In genomic region chr11:118003021-118003423, GRCh38 we compare ENCODE assay signal across 9 cellular contexts. TPM values are rescaled to one million over a fixed set of nuclear protein-coding genes. Genes with fewer than 3 reads are reported as not detected.
DNase-seq lines count a peak whose midpoint lies in the region; ATAC-seq and TF ChIP-seq lines count a peak whose summit lies in the region.
"Had no signal": no experiment of that assay in that cellular context is flagged by ENCODE, and none has a peak within 500 bp of the region (broad histone marks: within the 10 kb centered on the region; RNA-seq: fewer than 3 reads in every experiment).

No MANE protein-coding gene starts in this region.

- TF ChIP-seq POLR2A in Peyer's patch (IDR thresholded peaks at IDR 0.05) (no peak), adrenal gland (IDR thresholded peaks at IDR 0.05) (no peak)

- H4K20me1 ChIP-seq in BLaER1 treated with 17β-estradiol and CSF1 and Interleukin-3, amounts not matched to agents 10 nM and 100 nM: peaks cover 0 to 30% (median 0%) of the 10 kb centered on the region in 11 experiments; a peak in 2 of 22 replicates

- peak overlapping the region in 7 of 11 experiments; percentile 20 to 74 (median 71); a peak in 13 of 22 replicates for H3K9ac ChIP-seq in BLaER1 treated with 17β-estradiol and CSF1 and Interleukin-3, amounts not matched to agents 10 nM and 100 nM
- no peak overlapping the region for H3K9ac ChIP-seq in endodermal cell (ENCODE audit: extremely low read depth, low read length, poor library complexity, severe bottlenecking)

- TF ChIP-seq CTCF in Peyer's patch (IDR thresholded peaks at IDR 0.05) (no peak), adrenal gland (IDR thresholded peaks at IDR 0.05) (no peak), endodermal cell (conservative IDR thresholded peaks at IDR 0.05) (no peak)

- H3K9me3 Mint-ChIP-seq in natural killer cell treated with Interleukin-12 subunit alpha and Interleukin-12 subunit beta and Interleukin-15 and Interleukin-18, amount 100 ng/mL, for 72 hours: peaks cover 6% of the 10 kb centered on the region
- peaks cover 9% of the 10 kb centered on the region for H3K9me3 Mint-ChIP-seq in endodermal cell

- peaks cover 0 to 36% (median 0%) of the 10 kb centered on the region in 11 experiments; a peak in 6 of 22 replicates for H3K36me3 ChIP-seq in BLaER1 treated with 17β-estradiol and CSF1 and Interleukin-3, amounts not matched to agents 10 nM and 100 nM
- H3K36me3 ChIP-seq in Peyer's patch: no peaks in the 10 kb centered on the region
- H3K36me3 ChIP-seq in adrenal gland (replicated peaks in 1 of 2): no peaks in the 10 kb centered on the region
- H3K36me3 ChIP-seq in endodermal cell (ENCODE audit: control insufficient read depth, insufficient read depth, low read length): no peaks in the 10 kb centered on the region

- peaks cover 0 to 9% (median 4%) of the 10 kb centered on the region in 11 experiments; a peak in 9 of 22 replicates for H3K9me3 ChIP-seq in BLaER1 treated with 17β-estradiol and CSF1 and Interleukin-3, amounts not matched to agents 10 nM and 100 nM (replicated peaks in 1 of 11)
- H3K9me3 ChIP-seq in Peyer's patch (no peaks in the 10 kb centered on the region), adrenal gland (replicated peaks in 1 of 3) (no peaks in the 10 kb centered on the region), endodermal cell (ENCODE audit: control insufficient read depth, low read length) (no peaks in the 10 kb centered on the region)

- H3K4me1 Mint-ChIP-seq in natural killer cell treated with Interleukin-12 subunit alpha and Interleukin-12 subunit beta and Interleukin-15 and Interleukin-18, amount 100 ng/mL, for 72 hours (ENCODE audit: low read depth in 2 of 2): peaks cover 80 to 81% of the 10 kb centered on the region in 2 donors
- peaks cover 6% of the 10 kb centered on the region for H3K4me1 Mint-ChIP-seq in endodermal cell

- H3K27me3 Mint-ChIP-seq in natural killer cell treated with Interleukin-12 subunit alpha and Interleukin-12 subunit beta and Interleukin-15 and Interleukin-18, amount 100 ng/mL, for 72 hours: no peaks in the 10 kb centered on the region
- H3K27me3 Mint-ChIP-seq in endodermal cell (ENCODE audit: insufficient read depth): peaks cover 8% of the 10 kb centered on the region

- peak overlapping the region; percentile 64 to 100 (median 86) for H3K4me2 ChIP-seq in BLaER1 treated with 17β-estradiol and CSF1 and Interleukin-3, amounts not matched to agents 10 nM and 100 nM

- 43 to 70% (median 56%) methylated on average over 1 of the region's 1 CpG for whole genome bisulfite sequencing in adrenal gland, 4 donors
- WGBS in endodermal cell (ENCODE audit: insufficient coverage in 1 of 2, insufficient read length in 1 of 2), 2 experiments: 89% methylated on average over 1 of the region's 1 CpG; no CpG with 5 or more reads in 1 of the 2 experiments

- peaks cover 38 to 100% (median 58%) of the 10 kb centered on the region in 10 experiments for H3K4me1 ChIP-seq in BLaER1 treated with 17β-estradiol and CSF1 and Interleukin-3, amounts not matched to agents 10 nM and 100 nM
- H3K4me1 ChIP-seq in Peyer's patch: peaks cover 0 to 32% (median 18%) of the 10 kb centered on the region in 4 donors
- peaks cover 0 to 15% of the 10 kb centered on the region in 2 donors for H3K4me1 ChIP-seq in adrenal gland (replicated peaks in 1 of 2)
- H3K4me1 ChIP-seq in endodermal cell (ENCODE audit: control insufficient read depth, insufficient read depth, low read length): no peaks in the 10 kb centered on the region

- H3K4me3 ChIP-seq in BLaER1 treated with 17β-estradiol and CSF1 and Interleukin-3, amounts not matched to agents 10 nM and 100 nM: peak overlapping the region in 4 of 10 experiments; percentile 7 to 46 (median 30); a peak in 6 of 20 replicates
- H3K4me3 ChIP-seq in Peyer's patch (no peak overlapping the region), adrenal gland (no peak overlapping the region), endodermal cell (ENCODE audit: low read length) (no peak overlapping the region)

- peak overlapping the region in 10 of 11 experiments; percentile 53 to 91 (median 78); a peak in 20 of 22 replicates for H3K27ac ChIP-seq in BLaER1 treated with 17β-estradiol and CSF1 and Interleukin-3, amounts not matched to agents 10 nM and 100 nM
- H3K27ac ChIP-seq in Peyer's patch: peak overlapping the region; percentile 75 to 87 (median 80)
- H3K27ac ChIP-seq in adrenal gland: peak overlapping the region in 2 of 5 donors; percentile 65 to 84
- no peak overlapping the region for H3K27ac ChIP-seq in endodermal cell (ENCODE audit: low read depth, low read length)
- H3K27ac ChIP-seq: C4-2B had no signal

- peak overlapping the region; percentile 79 for H3K4me3 Mint-ChIP-seq in natural killer cell treated with Interleukin-12 subunit alpha and Interleukin-12 subunit beta and Interleukin-15 and Interleukin-18, amount 100 ng/mL, for 72 hours
- H3K4me3 Mint-ChIP-seq in endodermal cell: no peak overlapping the region

- DNase-seq in Peyer's patch (no peak), adrenal gland (no peak), NCI-H1436 (lab: John Stamatoyannopoulos, UW) (no peak), endodermal cell (no peak)
- peak; percentile 38 for DNase-seq in activated gamma-delta T cell treated with anti-CD3 and anti-CD28 coated beads, Interleukin-2, amount 50 U/mL, for 16 hours (ENCODE audit: low read depth)
- DNase-seq in natural killer cell treated with Interleukin-12 subunit alpha and Interleukin-12 subunit beta and Interleukin-15 and Interleukin-18, amount 100 ng/mL, for 72 hours (ENCODE audit: low spot score): no peak

- no peaks in the 10 kb centered on the region for H3K27me3 ChIP-seq in BLaER1 treated with 17β-estradiol and CSF1 and Interleukin-3, amounts not matched to agents 10 nM and 100 nM
- H3K27me3 ChIP-seq in Peyer's patch (no peaks in the 10 kb centered on the region), adrenal gland (no peaks in the 10 kb centered on the region), endodermal cell (ENCODE audit: control insufficient read depth, insufficient read depth, low read length, poor library complexity, severe bottlenecking) (no peaks in the 10 kb centered on the region)

- peak; percentile 41 to 70 for ATAC-seq in natural killer cell treated with Interleukin-12 subunit alpha and Interleukin-12 subunit beta and Interleukin-15 and Interleukin-18, amount 100 ng/mL, for 72 hours
- ATAC-seq in HG02798 (IDR thresholded peaks at IDR 0.05; ENCODE audit: poor library complexity, unreplicated experiment): no peak

- H3K27ac Mint-ChIP-seq in natural killer cell treated with Interleukin-12 subunit alpha and Interleukin-12 subunit beta and Interleukin-15 and Interleukin-18, amount 100 ng/mL, for 72 hours: peak overlapping the region; percentile 94 to 98
- no peak overlapping the region for H3K27ac Mint-ChIP-seq in endodermal cell

- intact Hi-C loops in adrenal gland (cut with DNase I): no loop called here

- H3K36me3 Mint-ChIP-seq in natural killer cell treated with Interleukin-12 subunit alpha and Interleukin-12 subunit beta and Interleukin-15 and Interleukin-18, amount 100 ng/mL, for 72 hours: peaks cover 10% of the 10 kb centered on the region
- H3K36me3 Mint-ChIP-seq in endodermal cell (ENCODE audit: low read depth): no peaks in the 10 kb centered on the region

RNA-seq across cellular contexts. Expression of gene IL10RA, which starts 16.8 kb away (rescaled TPM):
- total RNA-seq in Peyer's patch (10 to 100 TPM in 3 of 4 donors, 1 to 10 TPM in 1; 9.8 to 50.3 (median 23.9) TPM), adrenal gland (10 to 100 TPM; 24.5 to 50.5 (median 33.0) TPM), endodermal cell (under 1 TPM; 0.46 to 0.51 TPM)
- 10 to 100 TPM; 59.8 to 83.6 TPM for total RNA-seq in natural killer cell treated with Interleukin-12 subunit alpha and Interleukin-12 subunit beta and Interleukin-15 and Interleukin-18, amount 100 ng/mL, for 72 hours
- polyA plus RNA-seq in adrenal gland: 10 to 100 TPM in 1 of 3 donors, 1 to 10 TPM in 2; 4.6 to 10.2 (median 7.3) TPM
- polyA plus RNA-seq in endodermal cell (2013, experiment 1 of 2): not detected
- 0.37 TPM for polyA plus RNA-seq in endodermal cell (2013, experiment 2 of 2)

Comparison
In these comparisons a context has a peak if more than half of its experiments do, and no peak if none do; other contexts are left out.
1. RNA of gene IL10RA, which starts 16.8 kb away (total RNA-seq): 59.8 to 83.6 TPM in natural killer cell treated with Interleukin-12 subunit alpha and Interleukin-12 subunit beta and Interleukin-15 and Interleukin-18, amount 100 ng/mL, for 72 hours, 24.5 to 50.5 TPM in adrenal gland and 9.8 to 50.3 TPM in Peyer's patch; 0.46 to 0.51 TPM in endodermal cell; every median in the first group is over 4 times any median in the second.